Comparison of ENCODE assay signal across 17 cellular contexts in the genomic region with DNA sequence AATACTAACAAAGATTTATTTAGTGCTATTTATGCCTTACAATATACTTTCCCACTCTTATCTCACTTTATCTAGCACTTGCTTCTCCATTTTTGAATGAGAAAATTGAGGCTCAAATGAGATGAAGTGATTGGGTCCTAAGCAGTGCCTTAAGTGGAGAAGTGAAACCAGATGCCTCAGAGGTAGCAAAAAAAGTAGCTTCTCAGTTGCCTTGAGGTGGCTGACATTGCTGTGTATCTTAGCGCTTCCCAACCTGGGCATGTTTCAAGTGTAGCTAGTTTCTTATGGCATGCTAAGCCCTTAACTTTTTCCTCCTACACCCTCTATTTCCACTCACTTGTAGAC.
A peak's percentile ranks its signal among the peaks of the same experiment; 100 is the strongest.
DNase-seq lines count a peak whose midpoint lies in the region; ATAC-seq and TF ChIP-seq lines count a peak whose summit lies in the region.
"Had no signal": no experiment of that assay in that cellular context is flagged by ENCODE, and none has a peak within 500 bp of the region (broad histone marks: within the 10 kb centered on the region; RNA-seq: fewer than 3 reads in every experiment).

No MANE protein-coding gene starts in this region.

- no peak overlapping the region for H3K9ac ChIP-seq in neural progenitor cell

- no peaks in the 10 kb centered on the region for H3K9me3 Mint-ChIP-seq in neural progenitor cell
- H3K9me3 Mint-ChIP-seq: activated naive CD8-positive, alpha-beta T cell treated with anti-CD3 and anti-CD28 coated beads, Interleukin-2, amount 10 ng/mL, durations not matched to agents 7 days and 5 days; activated T-cell treated with anti-CD3 and anti-CD28 coated beads, Interleukin-2, amount 50 U/mL, for 24 hours; GM23338 had no signal

- no peaks in the 10 kb centered on the region for H3K79me2 ChIP-seq in neural progenitor cell (ENCODE audit: low read depth)

- no peak overlapping the region for H3K4me3 Mint-ChIP-seq in neural progenitor cell
- H3K4me3 Mint-ChIP-seq: activated naive CD8-positive, alpha-beta T cell treated with anti-CD3 and anti-CD28 coated beads, Interleukin-2, amount 10 ng/mL, durations not matched to agents 7 days and 5 days; activated T-cell treated with anti-CD3 and anti-CD28 coated beads, Interleukin-2, amount 50 U/mL, for 24 hours; GM23338 had no signal

- no peak overlapping the region for H2AFZ ChIP-seq in neural progenitor cell (replicated peaks)
- H2AFZ ChIP-seq: GM23338 had no signal

- H3K9me3 ChIP-seq in neural progenitor cell (ENCODE audit: low read depth), result no peaks in the 10 kb centered on the region
- H3K9me3 ChIP-seq: transverse colon had no signal

- H4K20me1 ChIP-seq in neural progenitor cell (ENCODE audit: low read depth), result peaks cover 8% of the 10 kb centered on the region

- no peak overlapping the region for H3K27ac Mint-ChIP-seq in neural progenitor cell
- H3K27ac Mint-ChIP-seq: activated naive CD8-positive, alpha-beta T cell treated with anti-CD3 and anti-CD28 coated beads, Interleukin-2, amount 10 ng/mL, durations not matched to agents 7 days and 5 days; activated T-cell treated with anti-CD3 and anti-CD28 coated beads, Interleukin-2, amount 50 U/mL, for 24 hours; GM23338 had no signal

- no peak overlapping the region for H3K27ac ChIP-seq in neural progenitor cell
- H3K27ac ChIP-seq: cardiac muscle cell, skin epidermis, transverse colon had no signal

- H3K4me1 Mint-ChIP-seq in neural progenitor cell, result peaks cover 15% of the 10 kb centered on the region
- H3K4me1 Mint-ChIP-seq: activated naive CD8-positive, alpha-beta T cell treated with anti-CD3 and anti-CD28 coated beads, Interleukin-2, amount 10 ng/mL, durations not matched to agents 7 days and 5 days had no signal

- H3K4me3 ChIP-seq in neural progenitor cell, result no peak overlapping the region
- H3K4me3 ChIP-seq: cardiac muscle cell, GM23338, skin epidermis, transverse colon had no signal

- TF ChIP-seq CTCF in neural progenitor cell (IDR thresholded peaks at IDR 0.05), result no peak

- peaks cover 2% of the 10 kb centered on the region for H3K27me3 Mint-ChIP-seq in neural progenitor cell (ENCODE audit: insufficient read depth, low read depth)
- H3K27me3 Mint-ChIP-seq: activated naive CD8-positive, alpha-beta T cell treated with anti-CD3 and anti-CD28 coated beads, Interleukin-2, amount 10 ng/mL, durations not matched to agents 7 days and 5 days; activated T-cell treated with anti-CD3 and anti-CD28 coated beads, Interleukin-2, amount 50 U/mL, for 24 hours had no signal

- H3K36me3 ChIP-seq in neural progenitor cell, result no peaks in the 10 kb centered on the region
- H3K36me3 ChIP-seq: cardiac muscle cell, transverse colon had no signal

- H3K4me1 ChIP-seq in neural progenitor cell, result peaks cover 62% of the 10 kb centered on the region
- H3K4me1 ChIP-seq: transverse colon had no signal

- peak overlapping the region; percentile 6 for H3K4me2 ChIP-seq in neural progenitor cell
- H3K4me2 ChIP-seq: GM23338 had no signal

- H3F3A ChIP-seq in neural progenitor cell (ENCODE audit: low read depth), result peaks cover 41% of the 10 kb centered on the region

- H3K27me3 ChIP-seq in neural progenitor cell, result no peaks in the 10 kb centered on the region
- H3K27me3 ChIP-seq: cardiac muscle cell, transverse colon had no signal

- DNase-seq in neural progenitor cell (ENCODE audit: low spot score) (no peak), GM19238 (ENCODE audit: insufficient read length, low spot score) (no peak), occipital lobe (lab: John Stamatoyannopoulos, UW) (no peak)
- DNase-seq: activated CD4-positive, alpha-beta T cell treated with anti-CD3 and anti-CD28 coated beads, Interleukin-2, amount 50 U/mL, for 4 hours; activated naive CD8-positive, alpha-beta T cell treated with anti-CD3 and anti-CD28 coated beads, Interleukin-2, amount 10 ng/mL, durations not matched to agents 7 days and 5 days; activated T-cell treated with anti-CD3 and anti-CD28 coated beads, Interleukin-2, amount 50 U/mL, for 24 hours; DMS153; NCI-H187; NCI-H510A treated with DMSO at 0.1 percent for 48 hours; transverse colon had no signal

- ATAC-seq in GM19025 (IDR thresholded peaks at IDR 0.05; ENCODE audit: low read depth, unreplicated experiment) (peak; percentile 69), HG02610 (IDR thresholded peaks at IDR 0.05; ENCODE audit: unreplicated experiment) (peak; percentile 81), HG03442 (IDR thresholded peaks at IDR 0.05; ENCODE audit: unreplicated experiment) (peak; percentile 88), GM21447 (IDR thresholded peaks at IDR 0.05; ENCODE audit: unreplicated experiment) (no peak)

- H3K36me3 Mint-ChIP-seq in neural progenitor cell, result peaks cover 2% of the 10 kb centered on the region
- H3K36me3 Mint-ChIP-seq: activated naive CD8-positive, alpha-beta T cell treated with anti-CD3 and anti-CD28 coated beads, Interleukin-2, amount 10 ng/mL, durations not matched to agents 7 days and 5 days had no signal
